In genomic region chr1:212482352-212483153, GRCh38 we compare ENCODE assay signal across 15 cellular contexts. TPM values are rescaled to one million over a fixed set of nuclear protein-coding genes. Genes with fewer than 3 reads are reported as not detected.
DNase-seq lines count a peak whose midpoint lies in the region; ATAC-seq and TF ChIP-seq lines count a peak whose summit lies in the region.
"Had no signal": no experiment of that assay in that cellular context is flagged by ENCODE, and none has a peak within 500 bp of the region (broad histone marks: within the 10 kb centered on the region; RNA-seq: fewer than 3 reads in every experiment).

No MANE protein-coding gene starts in this region.

- no peak for TF ChIP-seq EP300 in transverse colon (IDR thresholded peaks at IDR 0.05; ENCODE audit: low read depth)

- peak; percentile 69 for DNase-seq in HS-27A (ENCODE audit: low read depth)
- peak; percentile 38 for DNase-seq in adipocyte (ENCODE audit: low read depth)
- peak; percentile 100 for DNase-seq in glomerular visceral epithelial cell (ENCODE audit: extremely low spot score)
- DNase-seq in transverse colon, result peak; percentile 44
- DNase-seq in pons (ENCODE audit: low spot score), result no peak
- DNase-seq: activated CD8-positive, alpha-beta memory T cell treated with anti-CD3 and anti-CD28 coated beads, Interleukin-2, amount 50 U/mL, for 48 hours; DND-41; effector memory CD8-positive, alpha-beta T cell; hypothalamus; NCI-H2227 treated with DMSO at 0.1 percent for 48 hours; psoas muscle; stimulated activated CD4-positive, alpha-beta T cell treated with anti-CD3 and anti-CD28 coated beads, Interleukin-4, amount 100 ng/mL, for 24 hours had no signal

- no peak overlapping the region for H3K9ac ChIP-seq in adipocyte (ENCODE audit: low read length)

- no peak for ATAC-seq in HG03045 (IDR thresholded peaks at IDR 0.05; ENCODE audit: unreplicated experiment)
- no peak for ATAC-seq in GM19452 (IDR thresholded peaks at IDR 0.05; ENCODE audit: unreplicated experiment)
- ATAC-seq: effector memory CD8-positive, alpha-beta T cell had no signal

- H3K27ac ChIP-seq in transverse colon, result no peak overlapping the region
- H3K27ac ChIP-seq: psoas muscle, VCaP had no signal

- H3K27me3 ChIP-seq in adipocyte (replicated peaks; ENCODE audit: control insufficient read depth, insufficient read depth, low read length) (no peaks in the 10 kb centered on the region), transverse colon (no peaks in the 10 kb centered on the region)

- in situ Hi-C loops in transverse colon (cut with MboI; ENCODE audit: low pct_ligation_motif_present in 1 of 4, low pct_unique_long_range_greater_than_20kb in 1 of 4, low sequenced_read_pairs in 3 of 4), result loop anchor here in 3 of 4 donors (10.0 to 25.0 kb wide), 3 partner anchors 82 to 512 kb away; no protein-coding TSS in a partner anchor

- TF ChIP-seq CTCF in transverse colon (IDR thresholded peaks at IDR 0.05), result no peak

- intact Hi-C loops in transverse colon (cut with DNase I; ENCODE audit: low total_unique reads), result no loop called here

- H3K36me3 ChIP-seq in adipocyte (ENCODE audit: control insufficient read depth, insufficient read depth, low read length, severe bottlenecking) (no peaks in the 10 kb centered on the region), transverse colon (no peaks in the 10 kb centered on the region)

- no peaks in the 10 kb centered on the region for H3K9me3 ChIP-seq in adipocyte (ENCODE audit: control insufficient read depth, low read length)
- no peaks in the 10 kb centered on the region for H3K9me3 ChIP-seq in transverse colon
- H3K9me3 ChIP-seq: psoas muscle had no signal

- whole genome bisulfite sequencing in transverse colon (ENCODE audit: low coverage in 1 of 2), 2 donors, result 71 to 77% methylated on average over 2 to 7 of the region's 7 CpGs

- H3K4me3 ChIP-seq in adipocyte (ENCODE audit: low read length), result no peak overlapping the region
- no peak overlapping the region for H3K4me3 ChIP-seq in transverse colon
- H3K4me3 ChIP-seq: psoas muscle had no signal

- no peak for TF ChIP-seq POLR2A in transverse colon (IDR thresholded peaks at IDR 0.05)

- H3K4me1 ChIP-seq in adipocyte (ENCODE audit: control insufficient read depth, insufficient read depth, low read length) (peaks cover 20% of the 10 kb centered on the region), transverse colon (peaks cover 0 to 11% (median 7%) of the 10 kb centered on the region in 4 donors)
- H3K4me1 ChIP-seq: psoas muscle had no signal

RNA-seq across cellular contexts. Expression of gene NENF, which starts 49.8 kb away (rescaled TPM):
- total RNA-seq in transverse colon, result 10 to 100 TPM; 24.2 to 91.5 (median 35.7) TPM
